Comparison of ENCODE assay signal across 6 cellular contexts in genomic region chr17:66198242-66198641, GRCh38. TPM values are rescaled to one million over a fixed set of nuclear protein-coding genes. Genes with fewer than 3 reads are reported as not detected.
"Had no signal": no experiment of that assay in that cellular context is flagged by ENCODE, and none has a peak within 500 bp of the region (broad histone marks: within the 10 kb centered on the region; RNA-seq: fewer than 3 reads in every experiment).

No MANE protein-coding gene starts in this region.

- H3K4me3 Mint-ChIP-seq: IgD-negative memory B cell had no signal

- H3K4me3 ChIP-seq: K562 had no signal

- DNase-seq: IMR-90, KBM-7 had no signal

- FAIRE-seq: K562 had no signal

- H3K36me3 Mint-ChIP-seq: IgD-negative memory B cell had no signal

- ATAC-seq: K562 had no signal

- H3K9me3 Mint-ChIP-seq: IgD-negative memory B cell had no signal

- H3K27ac Mint-ChIP-seq: IgD-negative memory B cell had no signal

- H3K27ac ChIP-seq: HL-60 had no signal

RNA-seq across cellular contexts. Expression of gene CEP112, which starts 6.3 kb away (rescaled TPM):
- total RNA-seq: K562 had no signal
- polyA plus RNA-seq: IgD-negative memory B cell had no signal

RNA-seq across cellular contexts. Expression of gene APOH, which starts 31.0 kb away (rescaled TPM):
- total RNA-seq: HT1080, IMR-90 had no signal
- polyA plus RNA-seq: IgD-negative memory B cell, IMR-90, K562 had no signal
